ENCODE assay signal across 33 cellular contexts in the genomic region with DNA sequence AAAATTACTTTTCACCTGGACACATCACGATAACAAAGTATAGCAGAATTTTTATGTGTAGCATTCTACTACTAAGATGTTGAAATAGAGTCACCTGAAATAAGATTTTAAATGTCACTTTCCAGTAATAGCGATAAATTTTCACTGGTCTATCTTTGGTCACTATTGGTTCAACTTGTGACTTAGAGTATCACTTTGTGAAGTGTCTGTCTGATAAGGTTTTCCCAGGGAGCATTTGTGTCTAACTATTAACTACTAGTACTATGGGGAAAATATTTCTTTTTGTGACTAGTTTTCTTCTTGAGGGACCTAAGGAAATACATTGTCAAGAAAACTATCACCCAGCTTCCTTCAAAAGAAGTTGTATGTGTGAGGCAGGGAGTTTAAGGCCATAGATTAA.
"Had no signal": no experiment of that assay in that cellular context is flagged by ENCODE, and none has a peak within 500 bp of the region (broad histone marks: within the 10 kb centered on the region; RNA-seq: fewer than 3 reads in every experiment).

No MANE protein-coding gene starts in this region.

- H3K36me3 Mint-ChIP-seq: activated CD4-positive, alpha-beta memory T cell treated with anti-CD3 and anti-CD28 coated beads for 36 hours; activated CD8-positive, alpha-beta memory T cell treated with anti-CD3 and anti-CD28 coated beads, Interleukin-2, amount 10 ng/mL, durations not matched to agents 7 days and 5 days; activated naive CD4-positive, alpha-beta T cell treated with anti-CD3 and anti-CD28 coated beads, Interleukin-2, amount 50 U/mL, for 24 hours had no signal

- H3K4me3 ChIP-seq: adrenal gland, body of pancreas, colonic mucosa had no signal

- FAIRE-seq: endometrium, frontal cortex had no signal

- H3K27me3 Mint-ChIP-seq: activated B cell treated with CpG ODN at 0.5 μM for 24 hours; activated CD4-positive, alpha-beta memory T cell treated with anti-CD3 and anti-CD28 coated beads for 36 hours; activated CD8-positive, alpha-beta memory T cell treated with anti-CD3 and anti-CD28 coated beads, Interleukin-2, amount 10 ng/mL, durations not matched to agents 7 days and 5 days; activated naive CD4-positive, alpha-beta T cell treated with anti-CD3 and anti-CD28 coated beads, Interleukin-2, amount 50 U/mL, for 24 hours; activated naive CD8-positive, alpha-beta T cell treated with anti-CD3 and anti-CD28 coated beads for 36 hours; T-helper 17 cell had no signal

- ATAC-seq: activated CD4-positive, CD25-positive, alpha-beta regulatory T cell treated with anti-CD3 and anti-CD28 coated beads, Interleukin-2, amount 50 U/mL, for 24 hours; activated CD8-positive, alpha-beta memory T cell treated with anti-CD3 and anti-CD28 coated beads, Interleukin-2, amount 10 ng/mL, durations not matched to agents 7 days and 5 days; activated CD8-positive, alpha-beta T cell treated with anti-CD3 and anti-CD28 coated beads, Interleukin-2, amount 10 ng/mL, durations not matched to agents 7 days and 5 days; activated naive CD8-positive, alpha-beta T cell treated with anti-CD3 and anti-CD28 coated beads, Interleukin-2, amount 50 U/mL, for 24 hours; body of pancreas; esophagus mucosa; T-helper 17 cell had no signal

- H3K9me3 Mint-ChIP-seq: activated B cell treated with CpG ODN at 0.5 μM for 24 hours; activated CD4-positive, alpha-beta memory T cell treated with anti-CD3 and anti-CD28 coated beads for 36 hours; activated naive CD4-positive, alpha-beta T cell treated with anti-CD3 and anti-CD28 coated beads for 36 hours; activated naive CD4-positive, alpha-beta T cell treated with anti-CD3 and anti-CD28 coated beads, Interleukin-2, amount 50 U/mL, for 24 hours; activated naive CD8-positive, alpha-beta T cell treated with anti-CD3 and anti-CD28 coated beads for 36 hours; activated naive CD8-positive, alpha-beta T cell treated with anti-CD3 and anti-CD28 coated beads, Interleukin-2, amount 50 U/mL, for 24 hours; activated T-helper 1 cell treated with anti-CD3 and anti-CD28 coated beads, Interleukin-12 subunit alpha, Interleukin-12 subunit beta, Interleukin-2, Interleukin-4 antibody, amounts not matched to agents 30 ng/mL and 10 ng/mL and 1 ng/mL, durations not matched to agents 14 hours and 24 hours and 36 hours; activated T-helper 2 cell treated with anti-CD3 and anti-CD28 coated beads, Interferon-gamma antibody, Interleukin-2, Interleukin-4, amounts not matched to agents 10 μg/mL and 5 μg/mL and 100 μg/mL, durations not matched to agents 14 hours and 24 hours and 36 hours; T-helper 2 cell treated with Interferon-gamma antibody and Interleukin-4, amounts not matched to agents 5 μg/mL and 100 μg/mL, for 36 hours had no signal

- H3K36me3 ChIP-seq: adrenal gland, colonic mucosa, WERI-Rb-1 had no signal

- H3K27ac ChIP-seq: adrenal gland, body of pancreas, colonic mucosa, WERI-Rb-1 had no signal

- H3K4me3 Mint-ChIP-seq: activated B cell treated with CpG ODN at 0.5 μM for 24 hours; activated CD4-positive, alpha-beta memory T cell treated with anti-CD3 and anti-CD28 coated beads for 36 hours; activated CD8-positive, alpha-beta memory T cell treated with anti-CD3 and anti-CD28 coated beads, Interleukin-2, amount 10 ng/mL, durations not matched to agents 7 days and 5 days; activated CD8-positive, alpha-beta T cell treated with anti-CD3 and anti-CD28 coated beads, Interleukin-2, amount 10 ng/mL, durations not matched to agents 7 days and 5 days; activated naive CD4-positive, alpha-beta T cell treated with anti-CD3 and anti-CD28 coated beads for 36 hours; activated naive CD4-positive, alpha-beta T cell treated with anti-CD3 and anti-CD28 coated beads, Interleukin-2, amount 50 U/mL, for 24 hours; activated naive CD8-positive, alpha-beta T cell treated with anti-CD3 and anti-CD28 coated beads for 36 hours; activated naive CD8-positive, alpha-beta T cell treated with anti-CD3 and anti-CD28 coated beads, Interleukin-2, amount 50 U/mL, for 24 hours; activated T-helper 1 cell treated with anti-CD3 and anti-CD28 coated beads, Interleukin-12 subunit alpha, Interleukin-12 subunit beta, Interleukin-2, Interleukin-4 antibody, amounts not matched to agents 30 ng/mL and 10 ng/mL and 1 ng/mL, durations not matched to agents 14 hours and 24 hours and 36 hours; T-helper 17 cell; T-helper 2 cell treated with Interferon-gamma antibody and Interleukin-4, amounts not matched to agents 5 μg/mL and 100 μg/mL, for 36 hours had no signal

- H3K27ac Mint-ChIP-seq: activated B cell treated with CpG ODN at 0.5 μM for 24 hours; activated CD4-positive, alpha-beta memory T cell treated with anti-CD3 and anti-CD28 coated beads for 36 hours; activated CD8-positive, alpha-beta memory T cell treated with anti-CD3 and anti-CD28 coated beads, Interleukin-2, amount 10 ng/mL, durations not matched to agents 7 days and 5 days; activated CD8-positive, alpha-beta T cell treated with anti-CD3 and anti-CD28 coated beads, Interleukin-2, amount 10 ng/mL, durations not matched to agents 7 days and 5 days; activated naive CD4-positive, alpha-beta T cell treated with anti-CD3 and anti-CD28 coated beads for 36 hours; activated naive CD4-positive, alpha-beta T cell treated with anti-CD3 and anti-CD28 coated beads, Interleukin-2, amount 50 U/mL, for 24 hours; activated naive CD8-positive, alpha-beta T cell treated with anti-CD3 and anti-CD28 coated beads for 36 hours; activated naive CD8-positive, alpha-beta T cell treated with anti-CD3 and anti-CD28 coated beads, Interleukin-2, amount 50 U/mL, for 24 hours; activated T-helper 1 cell treated with anti-CD3 and anti-CD28 coated beads, Interleukin-12 subunit alpha, Interleukin-12 subunit beta, Interleukin-2, Interleukin-4 antibody, amounts not matched to agents 30 ng/mL and 10 ng/mL and 1 ng/mL, durations not matched to agents 14 hours and 24 hours and 36 hours; activated T-helper 2 cell treated with anti-CD3 and anti-CD28 coated beads, Interferon-gamma antibody, Interleukin-2, Interleukin-4, amounts not matched to agents 10 μg/mL and 5 μg/mL and 100 μg/mL, durations not matched to agents 14 hours and 24 hours and 36 hours; T-helper 2 cell treated with Interferon-gamma antibody and Interleukin-4, amounts not matched to agents 5 μg/mL and 100 μg/mL, for 36 hours had no signal

- DNase-seq: activated B cell treated with CpG ODN at 0.5 μM for 24 hours; activated CD4-positive, alpha-beta memory T cell treated with anti-CD3 and anti-CD28 coated beads for 36 hours; activated CD4-positive, alpha-beta T cell treated with anti-CD3 and anti-CD28 coated beads for 48 hours; activated CD8-positive, alpha-beta memory T cell treated with anti-CD3 and anti-CD28 coated beads, Interleukin-2, amount 10 ng/mL, durations not matched to agents 7 days and 5 days; activated CD8-positive, alpha-beta memory T cell treated with anti-CD3 and anti-CD28 coated beads, Interleukin-2, amount 50 U/mL, for 4 hours; activated CD8-positive, alpha-beta T cell treated with anti-CD3 and anti-CD28 coated beads, Interleukin-2, amount 10 ng/mL, durations not matched to agents 7 days and 5 days; activated effector memory CD4-positive, alpha-beta T cell treated with anti-CD3 and anti-CD28 coated beads, Interleukin-2, amount 50 U/mL, for 16 hours; activated naive CD4-positive, alpha-beta T cell treated with anti-CD3 and anti-CD28 coated beads for 36 hours; activated naive CD8-positive, alpha-beta T cell treated with anti-CD3 and anti-CD28 coated beads for 36 hours; activated naive CD8-positive, alpha-beta T cell treated with anti-CD3 and anti-CD28 coated beads, Interleukin-2, amount 50 U/mL, for 24 hours; activated T-cell treated with anti-CD3 and anti-CD28 coated beads, Interleukin-2, amount 50 U/mL, for 1 hour; activated T-cell treated with anti-CD3 and anti-CD28 coated beads, Interleukin-2, amount 50 U/mL, for 48 hours; amygdala; aorta; body of pancreas; central memory CD4-positive, alpha-beta T cell; cerebellar nuclear complex; colonic mucosa; effector CD8-positive, alpha-beta T cell; foreskin fibroblast; T-helper 1 cell; T-helper 17 cell; T1000 had no signal

- H3K9me3 ChIP-seq: adrenal gland, body of pancreas, colonic mucosa had no signal

- H3K4me1 ChIP-seq: adrenal gland, body of pancreas, colonic mucosa had no signal

- H3K4me1 Mint-ChIP-seq: activated B cell treated with CpG ODN at 0.5 μM for 24 hours; activated CD8-positive, alpha-beta memory T cell treated with anti-CD3 and anti-CD28 coated beads, Interleukin-2, amount 10 ng/mL, durations not matched to agents 7 days and 5 days; activated naive CD4-positive, alpha-beta T cell treated with anti-CD3 and anti-CD28 coated beads, Interleukin-2, amount 50 U/mL, for 24 hours; activated naive CD8-positive, alpha-beta T cell treated with anti-CD3 and anti-CD28 coated beads for 36 hours; activated naive CD8-positive, alpha-beta T cell treated with anti-CD3 and anti-CD28 coated beads, Interleukin-2, amount 50 U/mL, for 24 hours had no signal

- H3K27me3 ChIP-seq: adrenal gland, body of pancreas, colonic mucosa had no signal
